ENCODE assay signal across 8 cellular contexts in genomic region chr6:19911223-19911622, GRCh38.
"Had no signal": no experiment of that assay in that cellular context is flagged by ENCODE, and none has a peak within 500 bp of the region (broad histone marks: within the 10 kb centered on the region; RNA-seq: fewer than 3 reads in every experiment).

No MANE protein-coding gene starts in this region.

- H3K4me3 ChIP-seq: GM23248, GM23338, HAP-1 had no signal

- H3K4me1 ChIP-seq: HAP-1 had no signal

- DNase-seq: GM23248, GOT3, H7, H9, HCEC 1CT, HFFc6 had no signal

- H3K9me3 ChIP-seq: HAP-1 had no signal

- H3K9ac ChIP-seq: GM23248 had no signal

- H3K27ac ChIP-seq: GM23248 had no signal

- H3K36me3 ChIP-seq: HAP-1 had no signal

- H2AFZ ChIP-seq: GM23248, GM23338 had no signal

- H3K4me2 ChIP-seq: GM23338 had no signal
